Comparison of ENCODE assay signal across 8 cellular contexts in genomic region chr22:45309422-45310227, GRCh38. TPM values are rescaled to one million over a fixed set of nuclear protein-coding genes. Genes with fewer than 3 reads are reported as not detected.
A peak's percentile ranks its signal among the peaks of the same experiment; 100 is the strongest.
DNase-seq lines count a peak whose midpoint lies in the region; ATAC-seq, FAIRE-seq and TF ChIP-seq lines count a peak whose summit lies in the region.

Gene FAM118A (plus strand): TSS chr22:45309934. CDS start chr22:45322380, 12,446 bp downstream.

- peak within 1 kb of the TSS; percentile 86 for H3K4me3 Mint-ChIP-seq in WTC11

- H3K36me3 ChIP-seq in bronchial epithelial cell (ENCODE audit: control insufficient read depth, insufficient read depth, low read length) (no peaks in the 10 kb centered on the region), smooth muscle cell (ENCODE audit: low read depth) (no peaks in the 10 kb centered on the region)

- peaks cover 40% of the 10 kb centered on the region for H3K79me2 ChIP-seq in smooth muscle cell (ENCODE audit: low read depth)

- H3K9me3 ChIP-seq in AG04450 (ENCODE audit: control insufficient read depth, insufficient read depth, low read length) = no peaks in the 10 kb centered on the region; the same call in 1 of the 2 replicates
- H3K9me3 ChIP-seq in smooth muscle cell (replicated peaks; ENCODE audit: low read depth) = no peaks in the 10 kb centered on the region

- peak within 1 kb of the TSS; percentile 89 for H2AFZ ChIP-seq in smooth muscle cell (ENCODE audit: low read depth)

- no peaks in the 10 kb centered on the region for H3K27me3 ChIP-seq in AG04450 (ENCODE audit: control insufficient read depth, insufficient read depth, low read length)
- no peaks in the 10 kb centered on the region for H3K27me3 ChIP-seq in bronchial epithelial cell (ENCODE audit: control insufficient read depth, insufficient read depth, low read length)
- H3K27me3 ChIP-seq in smooth muscle cell (ENCODE audit: low read depth) = no peaks in the 10 kb centered on the region

- H3K4me1 ChIP-seq in smooth muscle cell (ENCODE audit: low read depth) = peaks cover 24% of the 10 kb centered on the region

- TF ChIP-seq CTCF in AG04450 (IDR thresholded peaks at IDR 0.05; ENCODE audit: low read depth, low read length) (no peak), WTC11 (IDR thresholded peaks at IDR 0.05) (no peak), bronchial epithelial cell (IDR thresholded peaks at IDR 0.05; ENCODE audit: insufficient read depth, low read length, severe bottlenecking) (peak; percentile 13), smooth muscle cell (IDR thresholded peaks at IDR 0.05; ENCODE audit: borderline replicate concordance, insufficient read depth, poor library complexity, severe bottlenecking) (no peak)

- no peaks in the 10 kb centered on the region for H3K9me3 Mint-ChIP-seq in WTC11

- POLR2A ChIA-PET in AG04450 (lab: Yijun Ruan, JAX) (no interaction called here), WTC11 (lab: Charles Lee) (interaction anchor here (0.6 kb wide), 2 partner anchors 19 to 115 kb away, joined by 3 read pairs; no protein-coding TSS in a partner anchor)

- H3K27ac ChIP-seq in AG04450 (ENCODE audit: low read depth, low read length) = peak within 1 kb of the TSS; percentile 47
- H3K27ac ChIP-seq in smooth muscle cell (ENCODE audit: low read depth) = peak within 1 kb of the TSS; percentile 1

- peaks cover 34% of the 10 kb centered on the region for H3K4me1 Mint-ChIP-seq in WTC11

- H3K27ac Mint-ChIP-seq in WTC11 = peak within 1 kb of the TSS; percentile 97

- no peaks in the 10 kb centered on the region for H3F3A ChIP-seq in smooth muscle cell (ENCODE audit: low read depth)

- peak within 1 kb of the TSS; percentile 87 for H3K9ac ChIP-seq in smooth muscle cell (ENCODE audit: low read depth)

- no peak for FAIRE-seq in bronchial epithelial cell (lab: Jason Lieb, UNC)

- CTCF ChIA-PET in AG04450 (lab: Charles Lee) = no interaction called here
- CTCF ChIA-PET in WTC11 (lab: Charles Lee) = interaction anchor here (1.5 kb wide), 1 partner anchor 153 kb away, joined by 3 read pairs; no protein-coding TSS in a partner anchor

- peak; percentile 59 for ATAC-seq in GM18873 (IDR thresholded peaks at IDR 0.05; ENCODE audit: low FRiP score, unreplicated experiment)
- peak; percentile 74 for ATAC-seq in HG03135 (IDR thresholded peaks at IDR 0.05; ENCODE audit: unreplicated experiment)
- ATAC-seq in WTC11 = peak; percentile 89

- H3K27me3 Mint-ChIP-seq in WTC11 (ENCODE audit: low read depth) = peaks cover 6% of the 10 kb centered on the region

- peak within 1 kb of the TSS; percentile 100 for H3K4me2 ChIP-seq in smooth muscle cell

- peak within 1 kb of the TSS; percentile 78 for H3K4me3 ChIP-seq in AG04450 (ENCODE audit: low read depth, low read length)
- peak within 1 kb of the TSS; percentile 97 for H3K4me3 ChIP-seq in bronchial epithelial cell (ENCODE audit: low read depth, low read length)
- H3K4me3 ChIP-seq in smooth muscle cell = peak within 1 kb of the TSS; percentile 91

- DNase-seq in AG04450 (ENCODE audit: low read depth, low spot score) (peak; percentile 74), NCI-H2196 treated with DMSO at 0.1 percent for 48 hours (lab: John Stamatoyannopoulos, UW; ENCODE audit: unreplicated experiment) (peak; percentile 98), WTC11 (ENCODE audit: low spot score) (peak; percentile 97), bronchial epithelial cell (ENCODE audit: low read depth) (peak; percentile 74), iPS-NIHi7 (ENCODE audit: extremely low spot score) (peak; percentile 94), smooth muscle cell (lab: John Stamatoyannopoulos, UW; ENCODE audit: unreplicated experiment) (peak; percentile 97)

- H4K20me1 ChIP-seq in smooth muscle cell (ENCODE audit: low read depth) = peaks cover 10% of the 10 kb centered on the region

- no peaks in the 10 kb centered on the region; the same call in 1 of the 2 replicates for H3K36me3 Mint-ChIP-seq in WTC11

- WGBS in smooth muscle cell (ENCODE audit: low lambda C conversion rate) = 1% methylated on average over 45 of the region's 95 CpGs

TF ChIP-seq in WTC11, 78 proteins besides CTCF, POLR2A, EP300 and RAD21 (continues in another document):
- TF ChIP-seq HMGXB4 (CRISPR knock-in tag; IDR thresholded peaks at IDR 0.05) (peak; percentile 80), CDX4 (CRISPR knock-in tag; IDR thresholded peaks at IDR 0.05; ENCODE audit: borderline replicate concordance) (no peak), GRHL2 (CRISPR knock-in tag; IDR thresholded peaks at IDR 0.05; ENCODE audit: insufficient replicate concordance, severe bottlenecking) (no peak), SP1 (CRISPR knock-in tag; conservative IDR thresholded peaks at IDR 0.05) (peak; percentile 80), ZNF671 (CRISPR knock-in tag; IDR thresholded peaks at IDR 0.05) (no peak), ZNF317 (CRISPR knock-in tag; IDR thresholded peaks at IDR 0.05; ENCODE audit: borderline replicate concordance, low read depth) (0 out of 2 replicates have a peak, but pooled peaks have one; percentile 25), HMGA2 (CRISPR knock-in tag; IDR thresholded peaks at IDR 0.05) (no peak), ZNF423 (CRISPR knock-in tag; IDR thresholded peaks at IDR 0.05) (no peak), FOXP1 (CRISPR knock-in tag; IDR thresholded peaks at IDR 0.05; ENCODE audit: borderline replicate concordance) (no peak), ZNF425 (CRISPR knock-in tag; conservative IDR thresholded peaks at IDR 0.05) (no peak), CREM (CRISPR knock-in tag; IDR thresholded peaks at IDR 0.05) (no peak), E2F1 (CRISPR knock-in tag; IDR thresholded peaks at IDR 0.05) (0 out of 2 replicates have a peak, but pooled peaks have one; percentile 47), E2F4 (CRISPR knock-in tag; IDR thresholded peaks at IDR 0.05; ENCODE audit: borderline replicate concordance, low read depth) (no peak), FOXK1 (CRISPR knock-in tag; IDR thresholded peaks at IDR 0.05) (peak; percentile 48; the same call in 1 of the 2 replicates), TEAD1 (CRISPR knock-in tag; IDR thresholded peaks at IDR 0.05) (no peak)

RNA-seq across cellular contexts. Expression of gene FAM118A, which starts in this region (rescaled TPM):
- 22.6 and 23.3 TPM in 2 replicates for polyA plus RNA-seq in AG04450 (2011; rRNA removed)
- 22.9 and 25.2 TPM in 2 replicates for polyA minus RNA-seq in AG04450 (2011; rRNA and poly(A)+ RNA removed)
- 20.7 to 21.6 TPM (median 21.3 TPM) in 3 replicates for total RNA-seq in WTC11 (2021)
- total RNA-seq in bronchial epithelial cell = 16.3 and 28.2 TPM in 2 replicates
- total RNA-seq in smooth muscle cell = 36.1 and 36.6 TPM in 2 replicates
- 60.3 and 114 TPM in 2 replicates for polyA plus RNA-seq in smooth muscle cell

Comparison
In these comparisons a context has a peak if more than half of its experiments do, and no peak if none do; other contexts are left out.
1. Peak in every context shown above with its lines: DNase-seq, ATAC-seq, H3K4me3 ChIP-seq and H3K27ac ChIP-seq.